Comparison of ENCODE assay signal across 1 cellular context in genomic region chr14:68279437-68279720, GRCh38.
A peak's percentile ranks its signal among the peaks of the same experiment; 100 is the strongest.
TF ChIP-seq lines count a peak whose summit lies in the region.

No MANE protein-coding gene starts in this region.

TF ChIP-seq in GM12878, 131 proteins besides CTCF, POLR2A, EP300 and RAD21:
- TF ChIP-seq WRNIP1 (IDR thresholded peaks at IDR 0.05; ENCODE audit: borderline replicate concordance, low read depth, low read length) (no peak), ZBTB11 (CRISPR knock-in tag; IDR thresholded peaks at IDR 0.05) (peak; percentile 62), POLR2AphosphoS2 (IDR thresholded peaks at IDR 0.05; ENCODE audit: low read depth, low read length) (peak; percentile 83; the same call in 1 of the 2 replicates), ZBTB4 (CRISPR knock-in tag; IDR thresholded peaks at IDR 0.05) (peak; percentile 66; the same call in 1 of the 2 replicates), POLR2AphosphoS5 (IDR thresholded peaks at IDR 0.05; ENCODE audit: low read length) (peak; percentile 83), YY1 (IDR thresholded peaks at IDR 0.05; ENCODE audit: low read depth, low read length) (no peak), MXI1 (IDR thresholded peaks at IDR 0.05; ENCODE audit: low read depth, low read length) (no peak), ASH2L (IDR thresholded peaks at IDR 0.05; ENCODE audit: borderline replicate concordance, low read depth) (no peak), EZH2 (IDR thresholded peaks at IDR 0.05; ENCODE audit: borderline replicate concordance, control insufficient read depth, low read depth, low read length) (no peak), PRDM15 (CRISPR knock-in tag; IDR thresholded peaks at IDR 0.05) (peak; percentile 52; the same call in 1 of the 2 replicates), BMI1 (IDR thresholded peaks at IDR 0.05; ENCODE audit: borderline replicate concordance) (0 out of 2 replicates have a peak, but pooled peaks have one; percentile 4), STAT1 (conservative IDR thresholded peaks at IDR 0.05) (no peak), SMAD5 (IDR thresholded peaks at IDR 0.05; ENCODE audit: low read depth) (no peak; the same call in 1 of the 2 replicates), SMARCA5 (IDR thresholded peaks at IDR 0.05) (no peak), NR2C2 (IDR thresholded peaks at IDR 0.05; ENCODE audit: borderline replicate concordance, control insufficient read depth, insufficient read length, low read depth) (no peak), ZZZ3 (IDR thresholded peaks at IDR 0.05; ENCODE audit: control insufficient read depth, insufficient read length, low read depth) (no peak)
